Comparison of ENCODE assay signal across 27 cellular contexts in the genomic region with DNA sequence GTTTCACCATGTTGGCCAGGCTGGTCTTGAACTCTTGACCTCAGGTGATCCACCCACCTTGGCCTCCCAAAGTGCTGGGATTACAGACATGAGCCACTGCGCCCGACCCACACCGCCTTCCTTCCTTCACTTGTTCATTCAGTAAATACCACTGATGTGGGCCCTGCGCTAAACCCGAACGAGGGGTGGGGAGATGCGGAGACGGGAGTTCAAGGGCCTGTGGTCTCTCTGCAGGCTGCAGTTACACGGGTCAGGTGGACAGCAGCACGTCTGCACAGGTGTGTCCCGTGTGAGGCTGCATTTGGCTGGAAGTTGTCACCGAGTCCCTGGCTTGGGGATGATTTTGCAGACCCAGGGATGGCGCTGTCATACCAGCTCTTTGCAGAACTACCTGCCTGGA. TPM values are rescaled to one million over a fixed set of nuclear protein-coding genes. Genes with fewer than 3 reads are reported as not detected.
"Had no signal": no experiment of that assay in that cellular context is flagged by ENCODE, and none has a peak within 500 bp of the region (broad histone marks: within the 10 kb centered on the region; RNA-seq: fewer than 3 reads in every experiment).

No MANE protein-coding gene starts in this region.

- H3K27ac Mint-ChIP-seq: activated CD4-positive, alpha-beta memory T cell treated with anti-CD3 and anti-CD28 coated beads, Interleukin-2, amount 10 ng/mL, durations not matched to agents 7 days and 5 days; activated CD4-positive, alpha-beta T cell treated with anti-CD3 and anti-CD28 coated beads, Interleukin-2, amount 10 ng/mL, durations not matched to agents 7 days and 5 days; activated CD8-positive, alpha-beta memory T cell treated with anti-CD3 and anti-CD28 coated beads, Interleukin-2, amount 10 ng/mL, durations not matched to agents 7 days and 5 days; activated naive CD4-positive, alpha-beta T cell treated with anti-CD3 and anti-CD28 coated beads, Interleukin-2, amount 50 U/mL, for 24 hours; activated T-helper 2 cell treated with anti-CD3 and anti-CD28 coated beads, Interferon-gamma antibody, Interleukin-2, Interleukin-4, amounts not matched to agents 10 μg/mL and 5 μg/mL and 100 μg/mL, durations not matched to agents 14 hours and 24 hours and 36 hours; T-helper 17 cell had no signal

- H3K27ac ChIP-seq: cardiac muscle cell, esophagus muscularis mucosa, foreskin keratinocyte, heart right ventricle, right lobe of liver, tibial nerve, uterus had no signal

- H3K4me1 ChIP-seq: foreskin keratinocyte, right lobe of liver, uterus had no signal

- H3K4me3 ChIP-seq: body of pancreas, cardiac muscle cell, esophagus muscularis mucosa, heart right ventricle, right lobe of liver, tibial nerve, uterus had no signal

- DNase-seq: activated CD4-positive, alpha-beta memory T cell treated with anti-CD3 and anti-CD28 coated beads, Interleukin-2, amount 10 ng/mL, durations not matched to agents 7 days and 5 days; activated CD4-positive, alpha-beta T cell treated with anti-CD3 and anti-CD28 coated beads for 1 hour; activated CD4-positive, alpha-beta T cell treated with anti-CD3 and anti-CD28 coated beads, Interleukin-2, amount 10 ng/mL, durations not matched to agents 7 days and 5 days; activated CD8-positive, alpha-beta memory T cell treated with anti-CD3 and anti-CD28 coated beads, Interleukin-2, amount 10 ng/mL, durations not matched to agents 7 days and 5 days; activated T-cell treated with anti-CD3 and anti-CD28 coated beads, Interleukin-2, amount 50 U/mL, for 48 hours; aorta; body of pancreas; cortex of kidney; foreskin keratinocyte; heart right ventricle; naive B cell; right lobe of liver; stimulated activated CD4-positive, alpha-beta T cell treated with anti-CD3 and anti-CD28 coated beads, Interleukin-2, amount 100 ng/mL, for 48 hours; stimulated activated naive CD4-positive, alpha-beta T cell treated with Interleukin-2 at 50 U/mL for 16 hours; SW 1271; T-helper 17 cell; T1000; uterus had no signal

- H3K36me3 Mint-ChIP-seq: activated CD8-positive, alpha-beta memory T cell treated with anti-CD3 and anti-CD28 coated beads, Interleukin-2, amount 10 ng/mL, durations not matched to agents 7 days and 5 days; activated naive CD4-positive, alpha-beta T cell treated with anti-CD3 and anti-CD28 coated beads, Interleukin-2, amount 50 U/mL, for 24 hours; naive B cell had no signal

- H3K27me3 ChIP-seq: body of pancreas, cardiac muscle cell, right lobe of liver, uterus had no signal

- H3K9me3 ChIP-seq: body of pancreas, esophagus muscularis mucosa, heart right ventricle, right lobe of liver, uterus had no signal

- H3K4me1 Mint-ChIP-seq: activated CD4-positive, alpha-beta memory T cell treated with anti-CD3 and anti-CD28 coated beads, Interleukin-2, amount 10 ng/mL, durations not matched to agents 7 days and 5 days; activated CD4-positive, alpha-beta T cell treated with anti-CD3 and anti-CD28 coated beads, Interleukin-2, amount 10 ng/mL, durations not matched to agents 7 days and 5 days; activated CD8-positive, alpha-beta memory T cell treated with anti-CD3 and anti-CD28 coated beads, Interleukin-2, amount 10 ng/mL, durations not matched to agents 7 days and 5 days; activated naive CD4-positive, alpha-beta T cell treated with anti-CD3 and anti-CD28 coated beads, Interleukin-2, amount 50 U/mL, for 24 hours had no signal

- ATAC-seq: activated CD8-positive, alpha-beta memory T cell treated with anti-CD3 and anti-CD28 coated beads, Interleukin-2, amount 10 ng/mL, durations not matched to agents 7 days and 5 days; body of pancreas; foreskin keratinocyte; heart right ventricle; right lobe of liver; T-helper 17 cell had no signal

- H3K4me3 Mint-ChIP-seq: activated CD4-positive, alpha-beta memory T cell treated with anti-CD3 and anti-CD28 coated beads, Interleukin-2, amount 10 ng/mL, durations not matched to agents 7 days and 5 days; activated CD4-positive, alpha-beta T cell treated with anti-CD3 and anti-CD28 coated beads, Interleukin-2, amount 10 ng/mL, durations not matched to agents 7 days and 5 days; activated CD8-positive, alpha-beta memory T cell treated with anti-CD3 and anti-CD28 coated beads, Interleukin-2, amount 10 ng/mL, durations not matched to agents 7 days and 5 days; activated naive CD4-positive, alpha-beta T cell treated with anti-CD3 and anti-CD28 coated beads, Interleukin-2, amount 50 U/mL, for 24 hours; T-helper 17 cell had no signal

- H3K36me3 ChIP-seq: cardiac muscle cell, esophagus muscularis mucosa, heart right ventricle, right lobe of liver, tibial nerve, uterus had no signal

- H3K9me3 Mint-ChIP-seq: activated CD4-positive, alpha-beta memory T cell treated with anti-CD3 and anti-CD28 coated beads, Interleukin-2, amount 10 ng/mL, durations not matched to agents 7 days and 5 days; activated CD4-positive, alpha-beta T cell treated with anti-CD3 and anti-CD28 coated beads, Interleukin-2, amount 10 ng/mL, durations not matched to agents 7 days and 5 days; activated naive CD4-positive, alpha-beta T cell treated with anti-CD3 and anti-CD28 coated beads, Interleukin-2, amount 50 U/mL, for 24 hours; activated T-helper 2 cell treated with anti-CD3 and anti-CD28 coated beads, Interferon-gamma antibody, Interleukin-2, Interleukin-4, amounts not matched to agents 10 μg/mL and 5 μg/mL and 100 μg/mL, durations not matched to agents 14 hours and 24 hours and 36 hours had no signal

RNA-seq across cellular contexts. Expression of a gene that starts 38.1 kb away (rescaled TPM):
- total RNA-seq: activated CD4-positive, alpha-beta memory T cell treated with anti-CD3 and anti-CD28 coated beads, Interleukin-2, amount 10 ng/mL, durations not matched to agents 7 days and 5 days; activated CD4-positive, alpha-beta T cell treated with anti-CD3 and anti-CD28 coated beads, Interleukin-2, amount 10 ng/mL, durations not matched to agents 7 days and 5 days; activated CD8-positive, alpha-beta memory T cell treated with anti-CD3 and anti-CD28 coated beads, Interleukin-2, amount 10 ng/mL, durations not matched to agents 7 days and 5 days; aorta; esophagus muscularis mucosa; foreskin keratinocyte; glomerular endothelial cell; mesenteric fat pad; osteoblast; posterior vena cava; T-helper 17 cell had no signal
- polyA plus RNA-seq: aorta, foreskin keratinocyte had no signal
